ENCODE assay signal across 30 cellular contexts in the genomic region with DNA sequence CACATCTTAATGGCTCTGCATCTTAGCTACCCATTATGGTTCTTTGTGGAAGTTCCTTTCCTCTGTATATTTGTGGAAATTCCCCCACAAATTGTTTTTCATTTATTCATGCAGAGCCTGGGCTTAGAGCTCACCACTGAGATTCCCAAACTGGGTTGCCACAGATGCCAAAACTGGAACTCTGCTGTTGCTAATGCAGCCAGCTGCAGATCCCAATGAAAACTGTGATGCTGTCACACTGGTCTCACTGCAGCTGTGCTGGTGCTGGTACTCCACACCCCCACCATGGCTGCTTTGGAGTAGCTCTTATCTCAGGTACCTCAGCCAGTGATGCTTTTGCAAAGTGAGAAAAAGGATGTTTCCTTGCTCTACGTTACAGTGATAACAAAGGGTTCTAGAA.
"Had no signal": no experiment of that assay in that cellular context is flagged by ENCODE, and none has a peak within 500 bp of the region (broad histone marks: within the 10 kb centered on the region; RNA-seq: fewer than 3 reads in every experiment).

No MANE protein-coding gene starts in this region.

- H3K27ac ChIP-seq: neural progenitor cell, ovary, parathyroid adenoma, psoas muscle, right lobe of liver, sigmoid colon, skin epidermis, spleen, stomach, thoracic aorta, thyroid gland, tibial nerve, upper lobe of right lung, vagina had no signal

- H3K4me3 Mint-ChIP-seq: naive thymus-derived CD8-positive, alpha-beta T cell; natural killer cell treated with Interleukin-12 subunit alpha and Interleukin-12 subunit beta and Interleukin-15 and Interleukin-18, amount 100 ng/mL, for 72 hours; nephron progenitor cell; neural progenitor cell; stimulated activated naive B cell treated with anti-CD40 and anti-IgM and Interleukin-4, amounts not matched to agents 10 μg/mL and 1 μg/mL and 100 μg/mL, for 72 hours; stimulated activated naive CD8-positive, alpha-beta T cell treated with anti-CD3 and anti-CD28 coated beads, Interleukin-15, Interleukin-2, amounts not matched to agents 100 ng/mL and 50 ng/mL, for 24 hours; type B pancreatic cell had no signal

- H3K4me2 ChIP-seq: neural progenitor cell, smooth muscle cell had no signal

- H3K27ac Mint-ChIP-seq: natural killer cell treated with Interleukin-12 subunit alpha and Interleukin-12 subunit beta and Interleukin-15 and Interleukin-18, amount 100 ng/mL, for 72 hours; nephron progenitor cell; neural progenitor cell; progenitor cell of endocrine pancreas; stimulated activated naive B cell treated with anti-CD40 and anti-IgM and Interleukin-4, amounts not matched to agents 10 μg/mL and 1 μg/mL and 100 μg/mL, for 72 hours; stimulated activated naive CD8-positive, alpha-beta T cell treated with anti-CD3 and anti-CD28 coated beads, Interleukin-15, Interleukin-2, amounts not matched to agents 100 ng/mL and 50 ng/mL, for 24 hours; type B pancreatic cell had no signal

- H3K27me3 ChIP-seq: neural progenitor cell, ovary, right lobe of liver, sigmoid colon, spleen, stomach, thyroid gland, tibial nerve, upper lobe of right lung, vagina had no signal

- H3K79me2 ChIP-seq: parathyroid adenoma had no signal

- H3K36me3 Mint-ChIP-seq: naive thymus-derived CD8-positive, alpha-beta T cell; natural killer cell treated with Interleukin-12 subunit alpha and Interleukin-12 subunit beta and Interleukin-15 and Interleukin-18, amount 100 ng/mL, for 72 hours; neural progenitor cell; stimulated activated naive B cell treated with anti-CD40 and anti-IgM and Interleukin-4, amounts not matched to agents 10 μg/mL and 1 μg/mL and 100 μg/mL, for 72 hours; type B pancreatic cell had no signal

- H3K9me3 ChIP-seq: ovary, psoas muscle, right lobe of liver, sigmoid colon, stomach, thoracic aorta, thyroid gland, upper lobe of right lung, vagina had no signal

- H3K9ac ChIP-seq: neural progenitor cell, parathyroid adenoma had no signal

- ATAC-seq: naive thymus-derived CD8-positive, alpha-beta T cell; natural killer cell treated with Interleukin-12 subunit alpha and Interleukin-12 subunit beta and Interleukin-15 and Interleukin-18, amount 100 ng/mL, for 72 hours; psoas muscle; right cardiac atrium; right lobe of liver; stimulated activated naive B cell treated with anti-CD40 and anti-IgM and Interleukin-4, amounts not matched to agents 10 μg/mL and 1 μg/mL and 100 μg/mL, for 72 hours; upper lobe of right lung had no signal

- H3K4me1 Mint-ChIP-seq: naive thymus-derived CD8-positive, alpha-beta T cell; nephron progenitor cell; stimulated activated naive B cell treated with anti-CD40 and anti-IgM and Interleukin-4, amounts not matched to agents 10 μg/mL and 1 μg/mL and 100 μg/mL, for 72 hours had no signal

- H3K9me3 Mint-ChIP-seq: natural killer cell treated with Interleukin-12 subunit alpha and Interleukin-12 subunit beta and Interleukin-15 and Interleukin-18, amount 100 ng/mL, for 72 hours; nephron progenitor cell; neural progenitor cell; stimulated activated naive B cell treated with anti-CD40 and anti-IgM and Interleukin-4, amounts not matched to agents 10 μg/mL and 1 μg/mL and 100 μg/mL, for 72 hours; stimulated activated naive CD8-positive, alpha-beta T cell treated with anti-CD3 and anti-CD28 coated beads, Interleukin-15, Interleukin-2, amounts not matched to agents 100 ng/mL and 50 ng/mL, for 24 hours; type B pancreatic cell had no signal

- H2AFZ ChIP-seq: neural progenitor cell, parathyroid adenoma had no signal

- H3K27me3 Mint-ChIP-seq: natural killer cell treated with Interleukin-12 subunit alpha and Interleukin-12 subunit beta and Interleukin-15 and Interleukin-18, amount 100 ng/mL, for 72 hours had no signal

- DNase-seq: naive thymus-derived CD8-positive, alpha-beta T cell; nephron progenitor cell; occipital lobe; ovary; psoas muscle; right cardiac atrium; right lobe of liver; sigmoid colon; spleen; stimulated activated CD4-positive, alpha-beta T cell treated with anti-CD3 and anti-CD28 coated beads, Interleukin-12 subunit alpha, Interleukin-12 subunit beta, amount 100 ng/mL, for 4 hours; stimulated activated CD4-positive, alpha-beta T cell treated with anti-CD3 and anti-CD28 coated beads, Interleukin-1b, Interleukin-23, amount 100 ng/mL, for 48 hours; stimulated activated CD4-positive, alpha-beta T cell treated with anti-CD3 and anti-CD28 coated beads, Interleukin-4, amount 100 ng/mL, for 1 hour; stimulated activated CD4-positive, alpha-beta T cell treated with anti-CD3 and anti-CD28 coated beads, Interleukin-4, amount 100 ng/mL, for 4 hours; stimulated activated CD8-positive, alpha-beta memory T cell treated with anti-CD3 and anti-CD28 coated beads, Interleukin-4, amount 100 ng/mL, for 48 hours; stimulated activated naive B cell treated with anti-CD40 and anti-IgM and Interleukin-4, amounts not matched to agents 10 μg/mL and 1 μg/mL and 100 μg/mL, for 72 hours; stimulated activated naive CD4-positive, alpha-beta T cell treated with Interleukin-2 at 50 U/mL for 16 hours; stomach; thyroid gland; upper lobe of right lung had no signal

- H3K4me1 ChIP-seq: neural progenitor cell, parathyroid adenoma, psoas muscle, right lobe of liver, sigmoid colon, spleen, stomach, thyroid gland, tibial nerve, upper lobe of right lung, vagina had no signal

- H3K36me3 ChIP-seq: neural progenitor cell, ovary, right lobe of liver, sigmoid colon, spleen, stomach, thoracic aorta, thyroid gland, tibial nerve, upper lobe of right lung, vagina had no signal

- H3K4me3 ChIP-seq: neural progenitor cell, ovary, psoas muscle, right lobe of liver, sigmoid colon, skin epidermis, smooth muscle cell, spleen, stomach, thoracic aorta, thyroid gland, tibial nerve, upper lobe of right lung, vagina had no signal
